8 cellular contexts compared by ENCODE assay signal in genomic region chr16:1983544-1984346, GRCh38. TPM values are rescaled to one million over a fixed set of nuclear protein-coding genes. Genes with fewer than 3 reads are reported as not detected.
A peak's percentile ranks its signal among the peaks of the same experiment; 100 is the strongest.
DNase-seq lines count a peak whose midpoint lies in the region; ATAC-seq and TF ChIP-seq lines count a peak whose summit lies in the region.

Gene GFER (plus strand): TSS chr16:1984193. CDS start chr16:1984219, 26 bp downstream.

- BruUV-seq in HCT116 (replicated peaks; lab: Mats Ljungman, UMichigan), result no TSS peak

- no peak for TF ChIP-seq POLR2A in HCT116 (IDR thresholded peaks at IDR 0.05; ENCODE audit: borderline replicate concordance, extremely low read depth, insufficient read depth, insufficient read length)
- TF ChIP-seq POLR2A in vagina (IDR thresholded peaks at IDR 0.05), result no peak

- TF ChIP-seq CTCF in GM12872 (IDR thresholded peaks at IDR 0.05; ENCODE audit: insufficient read depth, low read depth, low read length) (peak; percentile 56), HCT116 (IDR thresholded peaks at IDR 0.05 in 2 of 3, conservative IDR thresholded peaks at IDR 0.05 in 1 of 3; ENCODE audit: borderline replicate concordance in 1 of 3, insufficient read depth in 1 of 3, low read depth in 2 of 3, low read length in 2 of 3) (peak in 2 of 3 experiments; percentile 14 to 20; a peak in 3 of 6 replicates), vagina (IDR thresholded peaks at IDR 0.05) (peak in 2 of 3 experiments; percentile 3 to 6)

- peak within 1 kb of the TSS; percentile 95 for H3K4me2 ChIP-seq in HCT116 (ENCODE audit: low read length)

- H4K20me1 ChIP-seq in HCT116 (ENCODE audit: insufficient read depth), result no peaks in the 10 kb centered on the region

- CTCF ChIA-PET in HCT116 (lab: Charles Lee), result interaction anchor here (0.6 to 1.0 kb wide), 2 partner anchors 19 to 156 kb away, joined by 3 to 4 read pairs; partner anchors contain the start of gene RPS2

- H3K4me1 ChIP-seq in HCT116 (ENCODE audit: control insufficient read depth in 1 of 2, insufficient read depth in 2 of 2, low read length in 2 of 2) (peaks cover 45 to 62% of the 10 kb centered on the region in 2 experiments), adipocyte (ENCODE audit: control insufficient read depth, insufficient read depth, low read length) (peaks cover 15% of the 10 kb centered on the region), vagina (peaks cover 30% of the 10 kb centered on the region)

- DNase-seq in HCT116 (ENCODE audit: low read depth, low spot score), result peak; percentile 85
- peak; percentile 95 for DNase-seq in MG63
- peak; percentile 87 for DNase-seq in SK-MEL-5 (ENCODE audit: low read depth, low spot score)
- DNase-seq in adipocyte (ENCODE audit: low read depth), result peak; percentile 96
- DNase-seq in head of caudate nucleus, result peak; percentile 63 to 95 (median 88)
- DNase-seq in occipital lobe (lab: John Stamatoyannopoulos, UW), result peak; percentile 86
- DNase-seq in vagina (ENCODE audit: extremely low spot score in 2 of 2), result no peak

- RAD21 ChIA-PET in HCT116 (lab: Charles Lee; ENCODE audit: low non-redundant PET in 1 of 2, low total read pairs in 2 of 2, uncharacterized antibody in 2 of 2, unreplicated experiment in 2 of 2), result no interaction called here

- in situ Hi-C loops in SK-MEL-5 (cut with HindIII; ENCODE audit: low pct_unique_long_range_greater_than_20kb, low sequenced_read_pairs), result no loop called here

- H3K36me3 ChIP-seq in HCT116 (ENCODE audit: control insufficient read depth in 1 of 2, insufficient read depth in 2 of 2, low read length in 2 of 2) (peaks cover 6 to 14% of the 10 kb centered on the region in 2 experiments; a peak in 2 of 4 replicates), MG63 (peaks cover 24% of the 10 kb centered on the region), adipocyte (ENCODE audit: control insufficient read depth, insufficient read depth, low read length, severe bottlenecking) (peaks cover 13% of the 10 kb centered on the region), vagina (peaks cover 0 to 13% of the 10 kb centered on the region in 2 donors)

- POLR2A ChIA-PET in HCT116 (lab: Charles Lee), result interaction anchor here (12.5 kb wide), 1 partner anchor 18 kb away, joined by 104 read pairs; the partner anchor contains the start of genes RNF151 and RPS2

- no peak for TF ChIP-seq RAD21 in HCT116 (IDR thresholded peaks at IDR 0.05; ENCODE audit: low read depth)

- no peak within 1 kb of the TSS for H2AFZ ChIP-seq in HCT116 (ENCODE audit: low read depth, low read length, poor library complexity, severe bottlenecking)

- peak within 1 kb of the TSS; percentile 96 for H3K9ac ChIP-seq in HCT116 (ENCODE audit: low read length)
- H3K9ac ChIP-seq in adipocyte (ENCODE audit: low read length), result peak within 1 kb of the TSS; percentile 78

- H3K27ac ChIP-seq in HCT116 (ENCODE audit: low read depth, low read length) (peak within 1 kb of the TSS; percentile 84), vagina (peak within 1 kb of the TSS; percentile 53)

- no peaks in the 10 kb centered on the region for H3K27me3 ChIP-seq in HCT116 (ENCODE audit: insufficient read depth, low read length)
- peaks cover 21% of the 10 kb centered on the region for H3K27me3 ChIP-seq in MG63
- peaks cover 6% of the 10 kb centered on the region for H3K27me3 ChIP-seq in adipocyte (replicated peaks; ENCODE audit: control insufficient read depth, insufficient read depth, low read length)
- no peaks in the 10 kb centered on the region for H3K27me3 ChIP-seq in vagina

- no peaks in the 10 kb centered on the region for H3K9me2 ChIP-seq in HCT116 (ENCODE audit: insufficient read depth)

- intact Hi-C loops in HCT116 (cut with micrococcal nuclease), result no loop called here
- intact Hi-C loops in head of caudate nucleus (cut with DNase I), result no loop called here
- intact Hi-C loops in vagina (cut with DNase I), result no loop called here

- peak within 1 kb of the TSS; percentile 84 to 97 for H3K4me3 ChIP-seq in HCT116 (replicated peaks in 1 of 2; ENCODE audit: low read depth in 1 of 2, low read length in 2 of 2)
- H3K4me3 ChIP-seq in MG63, result peak within 1 kb of the TSS; percentile 67
- H3K4me3 ChIP-seq in adipocyte (ENCODE audit: low read length), result peak within 1 kb of the TSS; percentile 76
- H3K4me3 ChIP-seq in vagina, result peak within 1 kb of the TSS; percentile 59 to 87

- H3K79me2 ChIP-seq in HCT116 (ENCODE audit: insufficient read depth, low read length), result peaks cover 20% of the 10 kb centered on the region

- peak; percentile 74 for ATAC-seq in HCT116

- H3K9me3 ChIP-seq in HCT116 (ENCODE audit: control insufficient read depth in 1 of 2, insufficient read depth in 1 of 2, low read depth in 1 of 2, low read length in 2 of 2) (no peaks in the 10 kb centered on the region), MG63 (no peaks in the 10 kb centered on the region), adipocyte (ENCODE audit: control insufficient read depth, low read length) (no peaks in the 10 kb centered on the region), vagina (no peaks in the 10 kb centered on the region)

TF ChIP-seq in HCT116, 20 proteins besides CTCF, POLR2A, EP300 and RAD21:
- no peak for TF ChIP-seq SP1 (IDR thresholded peaks at IDR 0.05; ENCODE audit: low read depth)
- TF ChIP-seq ZBTB33 (IDR thresholded peaks at IDR 0.05; ENCODE audit: extremely low read depth, insufficient replicate concordance, low read length), result peak; percentile 74
- no peak for TF ChIP-seq JUND (IDR thresholded peaks at IDR 0.05)
- no peak for TF ChIP-seq CEBPB (IDR thresholded peaks at IDR 0.05; ENCODE audit: low read depth)
- no peak for TF ChIP-seq FOSL1 (IDR thresholded peaks at IDR 0.05; ENCODE audit: low read depth)
- peak; percentile 98 for TF ChIP-seq YY1 (IDR thresholded peaks at IDR 0.05; ENCODE audit: extremely low read depth, insufficient replicate concordance, low read depth, low read length)
- peak; percentile 70 for TF ChIP-seq POLR2AphosphoS5 (IDR thresholded peaks at IDR 0.05; ENCODE audit: low read depth, low read length)

RNA-seq across cellular contexts. Expression of gene GFER, which starts in this region (rescaled TPM):
- 47.3 TPM for total RNA-seq in HCT116 (2021; ENCODE audit: unreplicated experiment)
- 54.3 and 65.9 TPM in 2 replicates for polyA plus RNA-seq in HCT116 (2012)
- 39.9 and 64.5 TPM in 2 replicates for total RNA-seq in MG63 (2014; rRNA removed; shearing (Covaris generic); ENCODE audit: low replicate concordance)
- total RNA-seq in SK-MEL-5 (2014; rRNA removed; shearing (Covaris generic)), result 29.2 and 33.9 TPM in 2 replicates
- 24.2 and 29.6 TPM in 2 replicates for polyA plus RNA-seq in SK-MEL-5 (2015; cell fraction: cytosol; rRNA removed)
- 34.0 and 36.5 TPM in 2 replicates for polyA plus RNA-seq in SK-MEL-5 (2015; cell fraction: nucleus; rRNA removed)
- 10.9 TPM for total RNA-seq in occipital lobe
- 11.5 TPM for total RNA-seq in vagina

Comparison
In these comparisons a context has a peak if more than half of its experiments do, and no peak if none do; other contexts are left out.
1. CTCF ChIP-seq: peak in every context shown above with its lines; median percentile 56 in GM12872; 17 in HCT116; 4 in vagina.
2. DNase-seq: peak in HCT116 (single experiment), MG63 (single experiment), SK-MEL-5 (single experiment), adipocyte (single experiment), head of caudate nucleus (42 of 42) and occipital lobe (single experiment); none in vagina (0 of 2).
3. Peak in every context shown above with its lines, with median percentiles within 50 percentile points of each other: H3K4me3 ChIP-seq.